8 cellular contexts compared by ENCODE assay signal in the genomic region with DNA sequence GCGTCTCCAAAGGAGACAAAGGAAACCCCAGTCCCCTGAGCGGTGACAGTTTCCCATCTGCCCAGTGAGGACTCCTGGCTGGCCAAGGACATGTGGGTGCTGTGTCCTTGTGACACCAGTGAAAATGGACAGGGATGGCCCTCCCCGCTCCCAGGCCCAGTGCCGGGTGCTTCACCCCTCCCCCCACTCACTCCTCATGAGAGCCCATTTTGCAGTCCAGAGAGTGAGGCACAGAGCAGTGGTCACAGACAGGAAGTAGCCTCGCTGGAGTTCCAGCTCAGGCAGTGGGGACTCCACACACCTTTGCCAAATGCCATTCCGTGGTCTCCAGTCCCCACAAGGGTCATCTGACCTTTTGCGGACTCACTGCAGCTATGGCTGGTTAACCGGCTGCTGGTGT.
"Had no signal": no experiment of that assay in that cellular context is flagged by ENCODE, and none has a peak within 500 bp of the region (broad histone marks: within the 10 kb centered on the region; RNA-seq: fewer than 3 reads in every experiment).

No MANE protein-coding gene starts in this region.

- H3K9me3 Mint-ChIP-seq: H9, IgD-negative memory B cell had no signal

- H3K9ac ChIP-seq: GM23248 had no signal

- ATAC-seq: HepG2 had no signal

- H3K36me3 Mint-ChIP-seq: IgD-negative memory B cell had no signal

- H3K4me3 ChIP-seq: GM23248 had no signal

- H3K4me1 Mint-ChIP-seq: IgD-negative memory B cell had no signal

- FAIRE-seq: H54, HepG2 had no signal

- H2AFZ ChIP-seq: GM23248 had no signal

- H3K27ac ChIP-seq: GM23248 had no signal

- DNase-seq: GM23248, GOT3, H9, HCEC 1CT, KBM-7 had no signal

- H3K4me3 Mint-ChIP-seq: H9, IgD-negative memory B cell had no signal

- H3K27ac Mint-ChIP-seq: IgD-negative memory B cell had no signal
